ENCODE assay signal across 8 cellular contexts in the genomic region with DNA sequence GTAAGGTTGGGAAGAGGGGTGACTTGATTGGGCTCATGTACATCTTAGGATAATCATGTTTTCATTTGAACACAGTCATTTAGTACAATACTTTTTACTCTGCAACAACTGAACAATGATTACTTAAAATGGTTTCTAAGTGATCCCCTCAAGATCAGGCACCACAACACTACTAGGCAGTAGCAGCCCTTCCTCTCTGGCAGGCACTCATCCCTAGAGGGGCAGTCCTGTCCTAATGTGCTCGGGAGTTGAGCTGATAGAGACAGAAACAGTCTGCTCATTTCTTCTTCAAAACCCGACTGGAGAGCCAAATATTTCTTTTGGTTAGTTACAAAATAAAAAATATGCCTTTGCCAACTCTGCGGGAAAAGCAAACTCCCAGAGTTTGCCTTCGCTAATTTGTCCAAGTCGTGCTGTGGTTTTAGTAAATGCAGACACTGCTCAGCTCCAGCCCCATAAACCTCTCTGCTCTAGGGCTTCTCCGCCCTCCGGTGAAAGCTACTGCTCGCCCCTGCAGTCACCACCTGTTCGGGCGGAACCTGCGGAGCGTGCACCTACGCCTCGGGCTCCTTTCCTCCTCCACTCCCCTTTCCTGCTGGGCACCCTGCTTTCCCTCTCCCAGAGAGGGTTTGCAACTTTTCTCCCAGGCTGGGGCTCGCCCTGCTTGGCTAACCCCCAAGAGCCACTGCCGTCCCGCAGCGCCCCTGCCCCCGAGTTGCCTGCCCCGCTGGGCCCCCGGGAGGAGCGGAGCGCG. TPM values are rescaled to one million over a fixed set of nuclear protein-coding genes. Genes with fewer than 3 reads are reported as not detected.
DNase-seq lines count a peak whose midpoint lies in the region; ATAC-seq, FAIRE-seq and TF ChIP-seq lines count a peak whose summit lies in the region.

No MANE protein-coding gene starts in this region.

- H4K20me1 ChIP-seq in IMR-90 (ENCODE audit: insufficient read depth, low read length), result no peaks in the 10 kb centered on the region

- peaks cover 4% of the 10 kb centered on the region for H3K4me1 Mint-ChIP-seq in activated CD4-positive, alpha-beta memory T cell treated with anti-CD3 and anti-CD28 coated beads for 36 hours (ENCODE audit: low read depth)

- DNase-seq in AG20443 (ENCODE audit: low spot score) (peak; percentile 47), IMR-90 (no peak), bronchial epithelial cell (ENCODE audit: low read depth) (peak; percentile 34), mucosa of descending colon (peak; percentile 64 to 74 (median 66)), SHP77 treated with DMSO at 0.1 percent for 48 hours (lab: John Stamatoyannopoulos, UW) (no peak)
- no peak for DNase-seq in activated CD4-positive, alpha-beta memory T cell treated with anti-CD3 and anti-CD28 coated beads for 36 hours

- no peak overlapping the region for H3K23ac ChIP-seq in IMR-90 (ENCODE audit: low read depth, low read length)

- H4K91ac ChIP-seq in IMR-90 (ENCODE audit: insufficient read depth, low read depth, low read length), result no peak overlapping the region

- H3K36me3 ChIP-seq in IMR-90 (ENCODE audit: control insufficient read depth, insufficient read depth, low read length) (no peaks in the 10 kb centered on the region), bronchial epithelial cell (ENCODE audit: control insufficient read depth, insufficient read depth, low read length) (no peaks in the 10 kb centered on the region), mucosa of descending colon (ENCODE audit: low read depth) (no peaks in the 10 kb centered on the region)

- H3K9me1 ChIP-seq in IMR-90 (ENCODE audit: insufficient read depth, low read length), result no peaks in the 10 kb centered on the region

- no TSS peak for BruUV-seq in IMR-90 (replicated peaks; lab: Mats Ljungman, UMichigan)

- no peaks in the 10 kb centered on the region for H3K4me1 ChIP-seq in IMR-90 (ENCODE audit: control insufficient read depth, insufficient read depth, low read length)
- H3K4me1 ChIP-seq in mucosa of descending colon (ENCODE audit: low read depth), result no peaks in the 10 kb centered on the region

- no peak overlapping the region for H2BK20ac ChIP-seq in IMR-90 (ENCODE audit: low read depth, low read length)

- in situ Hi-C loops in IMR-90 (cut with MboI; ENCODE audit: low sequenced_read_pairs), result no loop called here

- H3K27me3 ChIP-seq in IMR-90 (ENCODE audit: control insufficient read depth, insufficient read depth, low read length), result peaks cover 47% of the 10 kb centered on the region
- H3K27me3 ChIP-seq in bronchial epithelial cell (ENCODE audit: control insufficient read depth, insufficient read depth, low read length), result no peaks in the 10 kb centered on the region

- H3K56ac ChIP-seq in IMR-90 (ENCODE audit: extremely low read depth, insufficient read depth, low read length), result no peak overlapping the region

- no peak overlapping the region for H3K4ac ChIP-seq in IMR-90 (ENCODE audit: low read depth, low read length)

- H3K79me1 ChIP-seq in IMR-90 (ENCODE audit: low read depth in 1 of 2, low read length in 2 of 2), result no peaks in the 10 kb centered on the region

- H3K27ac Mint-ChIP-seq in activated CD4-positive, alpha-beta memory T cell treated with anti-CD3 and anti-CD28 coated beads for 36 hours, result no peak overlapping the region

- no peak overlapping the region for H4K5ac ChIP-seq in IMR-90 (ENCODE audit: low read depth, low read length)

- H3K4me3 Mint-ChIP-seq in activated CD4-positive, alpha-beta memory T cell treated with anti-CD3 and anti-CD28 coated beads for 36 hours, result no peak overlapping the region

- H2BK15ac ChIP-seq in IMR-90 (ENCODE audit: low read depth, low read length), result no peak overlapping the region

- TF ChIP-seq CTCF in IMR-90 (conservative IDR thresholded peaks at IDR 0.05; ENCODE audit: low read depth, low read length), result no peak
- no peak for TF ChIP-seq CTCF in bronchial epithelial cell (IDR thresholded peaks at IDR 0.05; ENCODE audit: insufficient read depth, low read length, severe bottlenecking)
- TF ChIP-seq CTCF in mucosa of descending colon (IDR thresholded peaks at IDR 0.05), result no peak

- CTCF ChIA-PET in IMR-90 (lab: Yijun Ruan, JAX), result no interaction called here
- CTCF ChIA-PET in activated CD4-positive, alpha-beta memory T cell treated with anti-CD3 and anti-CD28 coated beads for 36 hours (lab: Charles Lee), result no interaction called here

- H2BK5ac ChIP-seq in IMR-90 (ENCODE audit: low read depth, low read length, poor library complexity, severe bottlenecking), result no peak overlapping the region

- no peak for TF ChIP-seq POLR2A in IMR-90 (IDR thresholded peaks at IDR 0.05; ENCODE audit: low read depth, low read length)

- H2BK120ac ChIP-seq in IMR-90 (ENCODE audit: low read depth, low read length), result no peak overlapping the region

- intact Hi-C loops in IMR-90 (cut with micrococcal nuclease), result no loop called here
- intact Hi-C loops in mucosa of descending colon (cut with DNase I, micrococcal nuclease), result no loop called here
- intact Hi-C loops in activated CD4-positive, alpha-beta memory T cell treated with anti-CD3 and anti-CD28 coated beads for 36 hours (cut with micrococcal nuclease), result no loop called here

- no peak overlapping the region for H4K8ac ChIP-seq in IMR-90 (ENCODE audit: low read depth in 2 of 2, low read length in 2 of 2)

- no peak overlapping the region; the same call in 1 of the 2 replicates for H3K4me2 ChIP-seq in IMR-90 (ENCODE audit: low read depth, low read length)

- H2AK9ac ChIP-seq in IMR-90 (replicated peaks; ENCODE audit: low read depth, low read length, poor library complexity), result no peak overlapping the region

- no peak overlapping the region for H3K27ac ChIP-seq in IMR-90 (ENCODE audit: insufficient read depth, low read length)

- H3K27me3 Mint-ChIP-seq in activated CD4-positive, alpha-beta memory T cell treated with anti-CD3 and anti-CD28 coated beads for 36 hours, result peaks cover 59% of the 10 kb centered on the region

- H3K9me3 Mint-ChIP-seq in activated CD4-positive, alpha-beta memory T cell treated with anti-CD3 and anti-CD28 coated beads for 36 hours, result no peaks in the 10 kb centered on the region

- H3K36me3 Mint-ChIP-seq in activated CD4-positive, alpha-beta memory T cell treated with anti-CD3 and anti-CD28 coated beads for 36 hours, result no peaks in the 10 kb centered on the region

- H3K9me3 ChIP-seq in IMR-90 (ENCODE audit: control insufficient read depth, insufficient read depth, low read length), result no peaks in the 10 kb centered on the region
- H3K9me3 ChIP-seq in mucosa of descending colon, result no peaks in the 10 kb centered on the region

- no peak overlapping the region for H3K14ac ChIP-seq in IMR-90 (replicated peaks; ENCODE audit: low read depth, low read length)

- TF ChIP-seq RAD21 in IMR-90 (IDR thresholded peaks at IDR 0.05; ENCODE audit: low read length), result no peak

- H3K18ac ChIP-seq in IMR-90 (ENCODE audit: low read depth, low read length), result no peak overlapping the region

- no peak overlapping the region for H2AK5ac ChIP-seq in IMR-90 (ENCODE audit: low read depth, low read length)

- no peak for FAIRE-seq in bronchial epithelial cell (lab: Jason Lieb, UNC)

- no peak overlapping the region for H3K4me3 ChIP-seq in IMR-90 (ENCODE audit: insufficient read depth, low read depth, low read length)
- peak overlapping the region; percentile 41 for H3K4me3 ChIP-seq in bronchial epithelial cell (ENCODE audit: low read depth, low read length)
- H3K4me3 ChIP-seq in mucosa of descending colon, result peak overlapping the region; percentile 57

- H3K9ac ChIP-seq in IMR-90 (ENCODE audit: low read depth, low read length), result no peak overlapping the region

- peak overlapping the region; percentile 33 for H2AFZ ChIP-seq in IMR-90 (replicated peaks; ENCODE audit: low read length, poor library complexity)

- POLR2A ChIA-PET in IMR-90 (lab: Charles Lee; ENCODE audit: unreplicated experiment), result no interaction called here
- POLR2A ChIA-PET in activated CD4-positive, alpha-beta memory T cell treated with anti-CD3 and anti-CD28 coated beads for 36 hours (lab: Charles Lee), result no interaction called here

- 0% methylated on average over 9 of the region's 24 CpGs; no CpG with 5 or more reads in 1 of the 2 experiments for WGBS in IMR-90 (ENCODE audit: extremely low coverage in 2 of 2, insufficient read length in 1 of 2), 2 experiments

- ATAC-seq in GM21360 (IDR thresholded peaks at IDR 0.05; ENCODE audit: unreplicated experiment), result peak; percentile 46
- ATAC-seq in IMR-90 (ENCODE audit: low read depth), result no peak
- peak; percentile 79 for ATAC-seq in mucosa of descending colon
- ATAC-seq in GM18867 (IDR thresholded peaks at IDR 0.05; ENCODE audit: unreplicated experiment), result no peak

- dilution Hi-C loops in IMR-90 (cut with HindIII; ENCODE audit: low sequenced_read_pairs, unreplicated experiment), result no loop called here

TF ChIP-seq in IMR-90, 13 proteins besides CTCF, POLR2A, EP300 and RAD21 (continues in another document):
- TF ChIP-seq CEBPB (IDR thresholded peaks at IDR 0.05; ENCODE audit: low read depth, low read length), result no peak
- TF ChIP-seq, protein P1, sequence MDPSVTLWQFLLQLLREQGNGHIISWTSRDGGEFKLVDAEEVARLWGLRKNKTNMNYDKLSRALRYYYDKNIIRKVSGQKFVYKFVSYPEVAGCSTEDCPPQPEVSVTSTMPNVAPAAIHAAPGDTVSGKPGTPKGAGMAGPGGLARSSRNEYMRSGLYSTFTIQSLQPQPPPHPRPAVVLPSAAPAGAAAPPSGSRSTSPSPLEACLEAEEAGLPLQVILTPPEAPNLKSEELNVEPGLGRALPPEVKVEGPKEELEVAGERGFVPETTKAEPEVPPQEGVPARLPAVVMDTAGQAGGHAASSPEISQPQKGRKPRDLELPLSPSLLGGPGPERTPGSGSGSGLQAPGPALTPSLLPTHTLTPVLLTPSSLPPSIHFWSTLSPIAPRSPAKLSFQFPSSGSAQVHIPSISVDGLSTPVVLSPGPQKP (IDR thresholded peaks at IDR 0.05; ENCODE audit: borderline replicate concordance, low read depth, low read length), result no peak
- TF ChIP-seq BHLHE40 (IDR thresholded peaks at IDR 0.05; ENCODE audit: low read depth, low read length), result no peak
- TF ChIP-seq CHD1 (IDR thresholded peaks at IDR 0.05; ENCODE audit: low read depth, low read length), result no peak
- TF ChIP-seq MXI1 (IDR thresholded peaks at IDR 0.05; ENCODE audit: borderline replicate concordance, low read depth, low read length), result no peak

RNA-seq across cellular contexts. Expression of a gene that starts 0.5 kb away (rescaled TPM):
- total RNA-seq in IMR-90 (2012; rRNA removed) (not detected in 2 replicates), bronchial epithelial cell (1.1 and 5.0 TPM in 2 replicates), mucosa of descending colon (10 to 100 TPM; 16.9 to 29.6 (median 26.3) TPM)
- polyA plus RNA-seq in IMR-90 (2012; rRNA removed), result not detected in 2 replicates
- not detected in 2 replicates for polyA plus RNA-seq in IMR-90 (2012; cell fraction: cytosol; rRNA removed)
- polyA plus RNA-seq in IMR-90 (2012; cell fraction: nucleus; rRNA removed; ENCODE audit: low replicate concordance), result not detected in 2 replicates
- not detected for total RNA-seq in activated CD4-positive, alpha-beta memory T cell treated with anti-CD3 and anti-CD28 coated beads for 36 hours

Comparison
In these comparisons a context has a peak if more than half of its experiments do, and no peak if none do; other contexts are left out.
1. DNase-seq: peak in AG20443 (single experiment), bronchial epithelial cell (single experiment) and mucosa of descending colon (3 of 3); none in IMR-90 (single experiment), activated CD4-positive, alpha-beta memory T cell treated with anti-CD3 and anti-CD28 coated beads for 36 hours (single experiment) and SHP77 treated with DMSO at 0.1 percent for 48 hours (single experiment).
2. ATAC-seq: peak in GM21360 (single experiment) and mucosa of descending colon (single experiment); none in IMR-90 (single experiment) and GM18867 (single experiment).